Comparison of ENCODE assay signal across 27 cellular contexts in the genomic region with DNA sequence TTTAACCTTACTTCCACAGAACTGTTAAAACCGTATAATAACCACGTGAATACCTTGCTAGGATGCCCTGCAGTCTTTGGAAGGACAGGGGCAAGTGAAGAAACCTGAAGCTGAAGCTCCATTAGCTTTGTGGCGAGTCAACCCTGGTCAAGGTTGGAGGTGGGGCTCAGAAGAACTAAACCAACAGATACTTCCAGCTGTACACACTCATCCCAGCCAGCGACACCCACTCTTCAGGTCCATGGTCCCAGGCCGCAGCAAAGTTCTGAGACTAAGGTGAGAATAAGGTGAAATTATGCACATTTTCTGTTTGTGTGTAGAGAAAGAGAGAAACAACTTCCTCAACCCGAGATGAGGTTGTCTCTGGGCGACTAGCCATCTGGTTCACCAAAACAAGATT.
"Had no signal": no experiment of that assay in that cellular context is flagged by ENCODE, and none has a peak within 500 bp of the region (broad histone marks: within the 10 kb centered on the region; RNA-seq: fewer than 3 reads in every experiment).

No MANE protein-coding gene starts in this region.

- H3K36me3 Mint-ChIP-seq: naive thymus-derived CD8-positive, alpha-beta T cell; natural killer cell treated with Interleukin-12 subunit alpha and Interleukin-12 subunit beta and Interleukin-15 and Interleukin-18, amount 100 ng/mL, for 72 hours; stimulated activated effector memory CD8-positive, alpha-beta T cell treated with anti-CD3 and anti-CD28 coated beads, Interleukin-12 subunit alpha, Interleukin-12 subunit beta, amount 100 ng/mL, for 72 hours; stimulated activated naive B cell treated with anti-CD40 and anti-IgM and Interleukin-4, amounts not matched to agents 10 μg/mL and 1 μg/mL and 100 μg/mL, for 72 hours had no signal

- H2AFZ ChIP-seq: parathyroid adenoma had no signal

- H3K27ac ChIP-seq: neutrophil, ovary, parathyroid adenoma, psoas muscle, right lobe of liver, sigmoid colon, stomach, thoracic aorta, thyroid gland, tibial nerve, upper lobe of left lung had no signal

- H3K4me3 ChIP-seq: ovary, psoas muscle, right lobe of liver, sigmoid colon, stomach, thoracic aorta, thyroid gland, tibial nerve, upper lobe of left lung had no signal

- DNase-seq: naive thymus-derived CD8-positive, alpha-beta T cell; nephron progenitor cell; nucleus accumbens; posterior cingulate gyrus; psoas muscle; right cardiac atrium; right lobe of liver; sigmoid colon; stimulated activated CD4-positive, alpha-beta T cell treated with anti-CD3 and anti-CD28 coated beads, Interleukin-15, amount 100 ng/mL, for 24 hours; stimulated activated CD4-positive, alpha-beta T cell treated with anti-CD3 and anti-CD28 coated beads, Interleukin-2, amount 100 ng/mL, for 48 hours; stimulated activated CD4-positive, alpha-beta T cell treated with anti-CD3 and anti-CD28 coated beads, Interleukin-4, amount 100 ng/mL, for 24 hours; stimulated activated naive B cell treated with anti-CD40 and anti-IgM and Interleukin-4, amounts not matched to agents 10 μg/mL and 1 μg/mL and 100 μg/mL, for 72 hours; stimulated activated naive CD4-positive, alpha-beta T cell treated with Interleukin-2 at 50 U/mL for 16 hours; stomach; thyroid gland; trophoblast cell; upper lobe of left lung had no signal

- H3K79me2 ChIP-seq: parathyroid adenoma had no signal

- H3K9me3 ChIP-seq: neutrophil, ovary, psoas muscle, right lobe of liver, sigmoid colon, stomach, thoracic aorta, thyroid gland, tibial nerve, upper lobe of left lung had no signal

- H3K4me3 Mint-ChIP-seq: naive thymus-derived CD8-positive, alpha-beta T cell; natural killer cell treated with Interleukin-12 subunit alpha and Interleukin-12 subunit beta and Interleukin-15 and Interleukin-18, amount 100 ng/mL, for 72 hours; nephron progenitor cell; neural crest cell; stimulated activated effector memory CD8-positive, alpha-beta T cell treated with anti-CD3 and anti-CD28 coated beads, Interleukin-12 subunit alpha, Interleukin-12 subunit beta, amount 100 ng/mL, for 72 hours; stimulated activated naive B cell treated with anti-CD40 and anti-IgM and Interleukin-4, amounts not matched to agents 10 μg/mL and 1 μg/mL and 100 μg/mL, for 72 hours; stimulated activated naive CD8-positive, alpha-beta T cell treated with anti-CD3 and anti-CD28 coated beads, Interleukin-15, Interleukin-2, amounts not matched to agents 100 ng/mL and 50 ng/mL, for 24 hours had no signal

- H3K9me3 Mint-ChIP-seq: naive thymus-derived CD8-positive, alpha-beta T cell; natural killer cell treated with Interleukin-12 subunit alpha and Interleukin-12 subunit beta and Interleukin-15 and Interleukin-18, amount 100 ng/mL, for 72 hours; nephron progenitor cell; neural crest cell; stimulated activated effector memory CD8-positive, alpha-beta T cell treated with anti-CD3 and anti-CD28 coated beads, Interleukin-12 subunit alpha, Interleukin-12 subunit beta, amount 100 ng/mL, for 72 hours; stimulated activated naive B cell treated with anti-CD40 and anti-IgM and Interleukin-4, amounts not matched to agents 10 μg/mL and 1 μg/mL and 100 μg/mL, for 72 hours; stimulated activated naive CD8-positive, alpha-beta T cell treated with anti-CD3 and anti-CD28 coated beads, Interleukin-15, Interleukin-2, amounts not matched to agents 100 ng/mL and 50 ng/mL, for 24 hours had no signal

- H3K36me3 ChIP-seq: neutrophil, ovary, right lobe of liver, sigmoid colon, stomach, thoracic aorta, thyroid gland, tibial nerve, upper lobe of left lung had no signal

- H3K27me3 ChIP-seq: ovary, right lobe of liver, thyroid gland, tibial nerve, upper lobe of left lung had no signal

- H3K27ac Mint-ChIP-seq: naive thymus-derived CD8-positive, alpha-beta T cell; natural killer cell treated with Interleukin-12 subunit alpha and Interleukin-12 subunit beta and Interleukin-15 and Interleukin-18, amount 100 ng/mL, for 72 hours; nephron progenitor cell; progenitor cell of endocrine pancreas; stimulated activated effector memory CD8-positive, alpha-beta T cell treated with anti-CD3 and anti-CD28 coated beads, Interleukin-12 subunit alpha, Interleukin-12 subunit beta, amount 100 ng/mL, for 72 hours; stimulated activated naive B cell treated with anti-CD40 and anti-IgM and Interleukin-4, amounts not matched to agents 10 μg/mL and 1 μg/mL and 100 μg/mL, for 72 hours; stimulated activated naive CD8-positive, alpha-beta T cell treated with anti-CD3 and anti-CD28 coated beads, Interleukin-15, Interleukin-2, amounts not matched to agents 100 ng/mL and 50 ng/mL, for 24 hours had no signal

- ATAC-seq: naive thymus-derived CD8-positive, alpha-beta T cell; natural killer cell treated with Interleukin-12 subunit alpha and Interleukin-12 subunit beta and Interleukin-15 and Interleukin-18, amount 100 ng/mL, for 72 hours; psoas muscle; right cardiac atrium; right lobe of liver; stimulated activated effector memory CD8-positive, alpha-beta T cell treated with anti-CD3 and anti-CD28 coated beads, Interleukin-12 subunit alpha, Interleukin-12 subunit beta, amount 100 ng/mL, for 72 hours; stimulated activated naive B cell treated with anti-CD40 and anti-IgM and Interleukin-4, amounts not matched to agents 10 μg/mL and 1 μg/mL and 100 μg/mL, for 72 hours had no signal

- H3K4me1 Mint-ChIP-seq: neural crest cell; stimulated activated effector memory CD8-positive, alpha-beta T cell treated with anti-CD3 and anti-CD28 coated beads, Interleukin-12 subunit alpha, Interleukin-12 subunit beta, amount 100 ng/mL, for 72 hours had no signal

- H3K4me1 ChIP-seq: parathyroid adenoma, psoas muscle, right lobe of liver, thyroid gland had no signal

- H3K9ac ChIP-seq: parathyroid adenoma had no signal
